Comparison of ENCODE assay signal across 8 cellular contexts in the genomic region with DNA sequence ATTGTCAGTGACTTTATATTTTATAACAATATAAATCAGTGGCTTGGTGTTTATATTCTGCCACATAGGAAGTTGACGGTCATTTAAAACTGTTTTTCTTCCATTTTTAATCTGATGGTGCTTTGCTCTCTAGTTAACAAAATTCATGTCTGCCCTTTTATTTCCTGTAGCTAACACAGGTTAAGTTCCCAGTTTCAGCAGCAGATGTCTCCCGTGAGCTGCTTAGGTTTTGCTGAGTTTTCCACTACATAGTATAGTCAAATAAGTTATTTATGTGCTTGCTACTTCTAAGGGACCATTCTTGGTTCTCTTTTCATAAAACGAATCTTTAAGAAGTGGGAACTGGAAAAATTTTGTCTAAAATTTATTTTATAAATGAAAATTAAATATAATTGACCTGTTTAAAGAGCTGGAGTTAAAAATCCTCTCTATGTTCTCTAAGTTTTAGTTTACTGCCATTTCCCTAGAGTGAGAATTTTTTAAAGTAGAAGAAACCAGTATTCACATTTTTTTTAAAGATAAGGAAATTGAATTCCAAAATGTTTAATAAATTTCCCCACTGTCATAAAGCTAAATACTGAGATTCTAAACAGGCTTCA. TPM values are rescaled to one million over a fixed set of nuclear protein-coding genes. Genes with fewer than 3 reads are reported as not detected.
DNase-seq lines count a peak whose midpoint lies in the region; ATAC-seq and TF ChIP-seq lines count a peak whose summit lies in the region.

No MANE protein-coding gene starts in this region.

- H3K4me3 ChIP-seq in foreskin fibroblast (ENCODE audit: low read depth in 1 of 2, low read length in 2 of 2) = no peak overlapping the region
- no peak overlapping the region for H3K4me3 ChIP-seq in osteoblast (ENCODE audit: insufficient read depth, low read length)

- no peaks in the 10 kb centered on the region for H3K9me3 Mint-ChIP-seq in activated T-helper 17 cell treated with anti-CD3 and anti-CD28 coated beads, Interleukin-2, amount 50 U/mL, for 72 hours

- in situ Hi-C loops in GM13976 (cut with MboI; ENCODE audit: low sequenced_read_pairs, unreplicated experiment) = loop anchor here (10.0 kb wide), 1 partner anchor 311 kb away; no protein-coding TSS in a partner anchor

- ATAC-seq in HG03175 (IDR thresholded peaks at IDR 0.05; ENCODE audit: unreplicated experiment) = peak; percentile 77
- peak; percentile 68 for ATAC-seq in activated T-helper 17 cell treated with anti-CD3 and anti-CD28 coated beads, Interleukin-2, amount 50 U/mL, for 72 hours (replicated peaks)

- DNase-seq in AG08395 (ENCODE audit: low spot score) = peak; percentile 60
- DNase-seq in GM13976 (ENCODE audit: low spot score) = peak; percentile 53
- peak; percentile 83 for DNase-seq in OCI-M1 (lab: John Stamatoyannopoulos, UW)
- peak; percentile 60 to 87 for DNase-seq in foreskin fibroblast
- DNase-seq in osteoblast (ENCODE audit: insufficient read length, low spot score, missing footprints) = no peak
- peak; percentile 60 for DNase-seq in ureter (ENCODE audit: low spot score)

- no peak overlapping the region for H3K4me3 Mint-ChIP-seq in activated T-helper 17 cell treated with anti-CD3 and anti-CD28 coated beads, Interleukin-2, amount 50 U/mL, for 72 hours

- H3K27me3 ChIP-seq in osteoblast (ENCODE audit: insufficient read depth, low read length) = no peaks in the 10 kb centered on the region

- H3K36me3 ChIP-seq in osteoblast (ENCODE audit: insufficient read depth, low read length) = peaks cover 28% of the 10 kb centered on the region

- no peak overlapping the region for H3K27ac Mint-ChIP-seq in activated T-helper 17 cell treated with anti-CD3 and anti-CD28 coated beads, Interleukin-2, amount 50 U/mL, for 72 hours

- peaks cover 32% of the 10 kb centered on the region for H3K79me2 ChIP-seq in osteoblast (ENCODE audit: insufficient read depth, low read length)

- no peak overlapping the region for H2AFZ ChIP-seq in osteoblast (ENCODE audit: low read length)

- H3K9me3 ChIP-seq in osteoblast (ENCODE audit: low read depth, low read length) = peaks cover 5% of the 10 kb centered on the region

- H3K27ac ChIP-seq in osteoblast (ENCODE audit: low read depth, low read length) = peak overlapping the region; percentile 60

- H3K4me2 ChIP-seq in osteoblast (ENCODE audit: insufficient read depth, low read length) = no peak overlapping the region

- no peaks in the 10 kb centered on the region for H4K20me1 ChIP-seq in osteoblast (ENCODE audit: insufficient read depth, low read length)

- no peaks in the 10 kb centered on the region for H3K27me3 Mint-ChIP-seq in activated T-helper 17 cell treated with anti-CD3 and anti-CD28 coated beads, Interleukin-2, amount 50 U/mL, for 72 hours

- TF ChIP-seq CTCF in GM13976 (IDR thresholded peaks at IDR 0.05; ENCODE audit: borderline replicate concordance, control extremely low read depth, extremely low read depth, insufficient read depth, missing control alignments) (peak; percentile 65), foreskin fibroblast (IDR thresholded peaks at IDR 0.05; ENCODE audit: low read depth, low read length) (peak; percentile 75), osteoblast (IDR thresholded peaks at IDR 0.05; ENCODE audit: extremely low read depth, low read depth, low read length) (peak; percentile 87)

- H3K36me3 Mint-ChIP-seq in activated T-helper 17 cell treated with anti-CD3 and anti-CD28 coated beads, Interleukin-2, amount 50 U/mL, for 72 hours (ENCODE audit: low read depth) = peaks cover 68% of the 10 kb centered on the region

- peaks cover 28% of the 10 kb centered on the region for H3K4me1 ChIP-seq in osteoblast (ENCODE audit: insufficient read depth, low read length)

- H3K4me1 Mint-ChIP-seq in activated T-helper 17 cell treated with anti-CD3 and anti-CD28 coated beads, Interleukin-2, amount 50 U/mL, for 72 hours = peaks cover 5% of the 10 kb centered on the region

RNA-seq across cellular contexts. Expression of gene HTR2B, which starts 20.6 kb away (rescaled TPM):
- not detected for total RNA-seq in activated T-helper 17 cell treated with anti-CD3 and anti-CD28 coated beads, Interleukin-2, amount 50 U/mL, for 72 hours
- 2.9 and 5.3 TPM in 2 replicates for total RNA-seq in osteoblast
- total RNA-seq in ureter = 0.44 TPM

RNA-seq across cellular contexts. Expression of gene PSMD1, which starts 47.5 kb away (rescaled TPM):
- total RNA-seq in activated T-helper 17 cell treated with anti-CD3 and anti-CD28 coated beads, Interleukin-2, amount 50 U/mL, for 72 hours = 100 to 1,000 TPM in 1 of 2 donors, 10 to 100 TPM in 1; 70.2 to 154 TPM
- 112 TPM in 2 replicates for total RNA-seq in osteoblast
- 102 TPM for total RNA-seq in ureter
